Comparison of ENCODE assay signal across 29 cellular contexts in the genomic region with DNA sequence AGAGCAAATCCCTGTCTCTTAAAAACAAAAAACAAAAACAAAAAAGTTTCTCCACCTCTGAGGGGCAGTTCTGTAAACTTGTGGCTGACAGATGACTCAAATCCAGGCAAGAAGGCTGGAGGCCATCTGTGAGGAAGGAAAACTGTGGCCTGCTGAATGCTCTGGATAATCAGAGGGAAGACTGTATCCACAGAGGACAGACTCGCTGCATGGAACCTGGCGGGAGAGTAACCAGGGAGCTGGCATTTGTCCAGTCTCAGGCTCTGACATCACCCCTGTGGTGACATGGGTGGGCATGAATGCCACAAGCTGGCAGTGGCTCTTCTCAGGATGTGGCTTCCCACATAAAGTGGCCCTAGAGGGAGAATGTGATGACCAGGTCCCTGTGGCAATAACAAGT. TPM values are rescaled to one million over a fixed set of nuclear protein-coding genes. Genes with fewer than 3 reads are reported as not detected.
DNase-seq lines count a peak whose midpoint lies in the region; ATAC-seq lines count a peak whose summit lies in the region.
"Had no signal": no experiment of that assay in that cellular context is flagged by ENCODE, and none has a peak within 500 bp of the region (broad histone marks: within the 10 kb centered on the region; RNA-seq: fewer than 3 reads in every experiment).

No MANE protein-coding gene starts in this region.

- no peak overlapping the region for H3K27ac ChIP-seq in effector memory CD4-positive, alpha-beta T cell (ENCODE audit: insufficient read depth, low read length, poor library complexity, severe bottlenecking)
- H3K27ac ChIP-seq: SK-N-MC, stomach, thyroid gland, WERI-Rb-1 had no signal

- no peaks in the 10 kb centered on the region for H3K27me3 ChIP-seq in effector memory CD4-positive, alpha-beta T cell (replicated peaks; ENCODE audit: control insufficient read depth, insufficient read depth, low read length, poor library complexity, severe bottlenecking)
- H3K27me3 ChIP-seq: BE2C, stomach, thyroid gland had no signal

- no peaks in the 10 kb centered on the region for H3K9me3 ChIP-seq in effector memory CD4-positive, alpha-beta T cell (ENCODE audit: control insufficient read depth, low read length)
- H3K9me3 ChIP-seq: BE2C, stomach, thyroid gland had no signal

- H3K4me1 ChIP-seq in effector memory CD4-positive, alpha-beta T cell (ENCODE audit: control insufficient read depth, insufficient read depth, low read length, poor library complexity, severe bottlenecking): peaks cover 17% of the 10 kb centered on the region
- H3K4me1 ChIP-seq: BE2C had no signal

- peak; percentile 25 for DNase-seq in A172 (ENCODE audit: low spot score)
- DNase-seq in H4 (ENCODE audit: low spot score): peak; percentile 83
- DNase-seq in SW480 (ENCODE audit: low spot score): peak; percentile 45
- DNase-seq in glomerular visceral epithelial cell (ENCODE audit: extremely low spot score): peak; percentile 55
- DNase-seq in stimulated activated naive CD4-positive, alpha-beta T cell (lab: John Stamatoyannopoulos, UW): no peak
- no peak for DNase-seq in effector memory CD4-positive, alpha-beta T cell
- DNase-seq: activated CD4-positive, alpha-beta T cell treated with anti-CD3 and anti-CD28 coated beads for 48 hours; activated gamma-delta T cell treated with Interleukin-2 at 50 U/mL for 16 hours; activated T-cell treated with anti-CD3 and anti-CD28 coated beads, Interleukin-2, amount 50 U/mL, for 1 hour; BE2C; central memory CD4-positive, alpha-beta T cell; DMS79 treated with DMSO at 0.1 percent for 48 hours; glutamatergic neuron; islet precursor cell; Kasumi-1; left ventricle myocardium superior; midbrain; NCI-H1092; NCI-H1930; NCI-H748 treated with DMSO at 0.1 percent for 48 hours; occipital lobe; stomach; thyroid gland; WERI-Rb-1 had no signal

- ATAC-seq in GM18909 (IDR thresholded peaks at IDR 0.05; ENCODE audit: poor library complexity, unreplicated experiment) (no peak), HG03025 (IDR thresholded peaks at IDR 0.05; ENCODE audit: low FRiP score, unreplicated experiment) (no peak)
- ATAC-seq: HepG2; left ventricle myocardium superior; naive thymus-derived CD8-positive, alpha-beta T cell had no signal

- H3K36me3 ChIP-seq in effector memory CD4-positive, alpha-beta T cell (ENCODE audit: control insufficient read depth, insufficient read depth, low read length): no peaks in the 10 kb centered on the region
- H3K36me3 ChIP-seq: BE2C, stomach, thyroid gland, WERI-Rb-1 had no signal

- no peak overlapping the region for H3K4me3 ChIP-seq in effector memory CD4-positive, alpha-beta T cell (ENCODE audit: insufficient read depth, low read depth, low read length, poor library complexity, severe bottlenecking)
- H3K4me3 ChIP-seq: SK-N-MC, stomach, thyroid gland had no signal

RNA-seq across cellular contexts. Expression of a gene that starts 2.8 kb away (rescaled TPM):
- 1.7 and 2.9 TPM in 2 replicates for total RNA-seq in A172 (2014; rRNA removed; shearing (Covaris generic))
- 3.9 and 7.4 TPM in 2 replicates for total RNA-seq in H4 (2014; rRNA removed; shearing (Covaris generic))

Comparison
In these comparisons a context has a peak if more than half of its experiments do, and no peak if none do; other contexts are left out.
1. DNase-seq: peak in A172 (single experiment), H4 (single experiment), SW480 (single experiment) and glomerular visceral epithelial cell (single experiment); none in stimulated activated naive CD4-positive, alpha-beta T cell (0 of 6) and effector memory CD4-positive, alpha-beta T cell (0 of 3).